9 cellular contexts compared by ENCODE assay signal in the genomic region with DNA sequence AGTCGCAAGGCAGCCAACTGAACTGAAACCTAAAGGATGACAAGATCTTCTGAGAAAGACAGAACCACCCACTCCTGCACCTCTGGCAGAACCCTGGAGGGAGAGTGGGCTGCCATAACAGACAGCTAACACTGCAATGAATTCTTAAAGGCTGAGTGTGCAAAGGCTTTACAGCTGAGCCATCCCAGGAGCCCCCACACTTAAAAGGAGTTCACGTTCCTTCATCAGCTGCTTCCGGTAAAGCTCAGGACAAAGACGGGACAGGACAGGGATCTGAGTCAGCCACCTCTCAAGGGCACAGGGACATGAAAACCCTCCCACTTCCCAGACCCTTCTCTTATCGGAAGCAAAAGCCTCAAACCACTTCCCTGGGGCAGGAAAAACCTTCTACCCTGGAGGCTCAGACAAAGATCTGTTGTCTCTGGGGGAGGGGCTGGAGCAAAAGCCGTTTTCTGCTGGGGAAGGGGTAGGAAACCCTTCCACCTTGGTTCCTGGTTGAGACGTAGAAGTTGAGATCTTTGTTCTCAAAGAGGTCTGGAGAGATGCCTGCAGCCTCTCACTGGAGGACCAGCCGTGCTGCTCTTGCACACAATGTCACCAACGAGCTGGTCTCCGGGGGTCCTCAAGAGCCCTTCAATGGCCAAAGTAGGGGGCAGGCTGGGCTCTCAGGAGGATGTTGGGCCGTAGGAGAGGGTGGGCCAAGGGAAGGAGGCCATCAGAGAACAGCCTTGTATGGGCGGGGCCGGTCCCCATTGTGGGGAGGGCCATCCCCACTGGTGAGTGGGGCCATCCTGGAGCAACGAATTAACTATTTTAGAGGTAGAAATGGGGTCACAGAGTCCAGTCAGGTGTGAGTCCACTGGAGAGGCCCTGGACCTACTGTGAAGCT.
DNase-seq lines count a peak whose midpoint lies in the region; ATAC-seq and TF ChIP-seq lines count a peak whose summit lies in the region.
"Had no signal": no experiment of that assay in that cellular context is flagged by ENCODE, and none has a peak within 500 bp of the region (broad histone marks: within the 10 kb centered on the region; RNA-seq: fewer than 3 reads in every experiment).

No MANE protein-coding gene starts in this region.

- peaks cover 18% of the 10 kb centered on the region for H3K4me1 Mint-ChIP-seq in activated T-cell treated with anti-CD3 and anti-CD28 coated beads, Interleukin-2, amount 50 U/mL, for 72 hours (ENCODE audit: low read depth)

- H3K36me3 Mint-ChIP-seq in activated T-cell treated with anti-CD3 and anti-CD28 coated beads, Interleukin-2, amount 50 U/mL, for 72 hours (ENCODE audit: insufficient read depth in 2 of 2): no peaks in the 10 kb centered on the region

- peak overlapping the region; percentile 84 for H3K27ac Mint-ChIP-seq in activated T-cell treated with anti-CD3 and anti-CD28 coated beads, Interleukin-2, amount 50 U/mL, for 72 hours

- H3K27me3 Mint-ChIP-seq in activated T-cell treated with anti-CD3 and anti-CD28 coated beads, Interleukin-2, amount 50 U/mL, for 72 hours (ENCODE audit: low read depth): peaks cover 37% of the 10 kb centered on the region

- in situ Hi-C loops in GM13977 (cut with MboI; ENCODE audit: low pct_unique_long_range_greater_than_20kb, low sequenced_read_pairs, unreplicated experiment): no loop called here

- H3K4me3 Mint-ChIP-seq in activated T-cell treated with anti-CD3 and anti-CD28 coated beads, Interleukin-2, amount 50 U/mL, for 72 hours: peak overlapping the region; percentile 56 to 78

- ATAC-seq in activated T-cell treated with anti-CD3 and anti-CD28 coated beads, Interleukin-2, amount 50 U/mL, for 72 hours (replicated peaks in 1 of 2): peak; percentile 86 to 95
- ATAC-seq in GM21825 (IDR thresholded peaks at IDR 0.05; ENCODE audit: unreplicated experiment): no peak

- DNase-seq in AG08395 (ENCODE audit: low spot score): peak; percentile 67
- DNase-seq in GM13977 (ENCODE audit: low spot score): peak; percentile 58
- peak; percentile 38 to 42 for DNase-seq in activated T-cell treated with anti-CD3 and anti-CD28 coated beads, Interleukin-2, amount 50 U/mL, for 72 hours
- DNase-seq in islet precursor cell: peak; percentile 96
- DNase-seq in D341Med (ENCODE audit: low spot score): no peak
- no peak for DNase-seq in substantia nigra (lab: John Stamatoyannopoulos, UW)
- DNase-seq in NCI-H2171 treated with DMSO at 0.1 percent for 48 hours (lab: John Stamatoyannopoulos, UW): no peak
- DNase-seq: GDM1 had no signal

- no peak for TF ChIP-seq CTCF in GM13977 (IDR thresholded peaks at IDR 0.05; ENCODE audit: extremely low read depth, insufficient read depth, missing control alignments)

- no peak overlapping the region for H3K27ac ChIP-seq in substantia nigra (ENCODE audit: low read depth, low read length, poor library complexity, severe bottlenecking)

- H3K9me3 Mint-ChIP-seq in activated T-cell treated with anti-CD3 and anti-CD28 coated beads, Interleukin-2, amount 50 U/mL, for 72 hours: no peaks in the 10 kb centered on the region

Comparison
In these comparisons a context has a peak if more than half of its experiments do, and no peak if none do; other contexts are left out.
1. DNase-seq: peak in AG08395 (single experiment), GM13977 (single experiment), activated T-cell treated with anti-CD3 and anti-CD28 coated beads, Interleukin-2, amount 50 U/mL, for 72 hours (2 of 2) and islet precursor cell (single experiment); none in D341Med (single experiment), substantia nigra (0 of 49) and NCI-H2171 treated with DMSO at 0.1 percent for 48 hours (single experiment).